2 cellular contexts compared by ENCODE assay signal in the genomic region with DNA sequence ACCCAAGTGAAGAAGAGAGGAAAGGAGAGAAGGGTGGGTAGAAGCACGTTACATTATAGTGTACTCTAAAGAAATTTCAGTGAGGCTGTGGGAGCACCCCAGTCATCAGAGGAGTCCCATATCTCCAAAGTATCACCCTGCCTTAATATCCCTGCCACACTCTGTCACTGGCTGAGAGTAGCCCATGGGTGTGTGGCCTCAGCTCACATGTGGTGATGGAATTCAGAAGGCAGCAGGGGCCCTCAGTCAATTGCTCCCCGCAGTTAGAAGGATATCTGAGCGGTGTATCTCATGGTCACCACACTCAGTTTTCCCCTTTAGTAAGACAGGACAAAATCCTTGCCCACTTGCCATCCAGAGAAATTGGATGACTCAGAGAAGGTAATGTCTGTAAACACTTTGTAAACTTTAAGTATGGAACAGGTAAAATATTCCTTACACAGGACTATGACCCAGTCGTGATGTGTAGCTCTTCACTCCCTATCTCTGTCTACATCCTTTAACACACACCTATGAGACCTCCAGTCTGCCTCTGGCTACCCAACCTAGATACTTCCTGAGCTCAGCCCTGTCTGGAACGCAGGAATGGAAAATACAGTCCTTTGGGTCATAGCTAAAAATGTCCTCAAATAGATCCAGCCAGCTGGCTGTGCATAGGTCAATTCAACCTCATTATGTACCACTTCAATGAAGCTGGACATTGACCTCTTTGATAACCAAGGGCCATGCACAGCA.
TF ChIP-seq lines count a peak whose summit lies in the region.

No MANE protein-coding gene starts in this region.

TF ChIP-seq in GM23338, 12 proteins besides CTCF, POLR2A, EP300 and RAD21 (continues in another document):
- TF ChIP-seq EZH2phosphoT487 (IDR thresholded peaks at IDR 0.05; ENCODE audit: unreplicated experiment) (no peak), POLR2AphosphoS5 (IDR thresholded peaks at IDR 0.05; ENCODE audit: low read depth) (no peak), ZNF114 (CRISPR knock-in tag; IDR thresholded peaks at IDR 0.05) (no peak), CREB1 (CRISPR knock-in tag; IDR thresholded peaks at IDR 0.05; ENCODE audit: low read depth) (no peak), NANOG (IDR thresholded peaks at IDR 0.05; ENCODE audit: borderline replicate concordance) (no peak), ZNF331 (CRISPR knock-in tag; IDR thresholded peaks at IDR 0.05; ENCODE audit: low read depth) (no peak), EZH2 (IDR thresholded peaks at IDR 0.05; ENCODE audit: low read depth, unreplicated experiment) (no peak)
- TF ChIP-seq, protein P1, sequence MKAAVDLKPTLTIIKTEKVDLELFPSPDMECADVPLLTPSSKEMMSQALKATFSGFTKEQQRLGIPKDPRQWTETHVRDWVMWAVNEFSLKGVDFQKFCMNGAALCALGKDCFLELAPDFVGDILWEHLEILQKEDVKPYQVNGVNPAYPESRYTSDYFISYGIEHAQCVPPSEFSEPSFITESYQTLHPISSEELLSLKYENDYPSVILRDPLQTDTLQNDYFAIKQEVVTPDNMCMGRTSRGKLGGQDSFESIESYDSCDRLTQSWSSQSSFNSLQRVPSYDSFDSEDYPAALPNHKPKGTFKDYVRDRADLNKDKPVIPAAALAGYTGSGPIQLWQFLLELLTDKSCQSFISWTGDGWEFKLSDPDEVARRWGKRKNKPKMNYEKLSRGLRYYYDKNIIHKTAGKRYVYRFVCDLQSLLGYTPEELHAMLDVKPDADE (IDR thresholded peaks at IDR 0.05): no peak
- TF ChIP-seq, protein P2, sequence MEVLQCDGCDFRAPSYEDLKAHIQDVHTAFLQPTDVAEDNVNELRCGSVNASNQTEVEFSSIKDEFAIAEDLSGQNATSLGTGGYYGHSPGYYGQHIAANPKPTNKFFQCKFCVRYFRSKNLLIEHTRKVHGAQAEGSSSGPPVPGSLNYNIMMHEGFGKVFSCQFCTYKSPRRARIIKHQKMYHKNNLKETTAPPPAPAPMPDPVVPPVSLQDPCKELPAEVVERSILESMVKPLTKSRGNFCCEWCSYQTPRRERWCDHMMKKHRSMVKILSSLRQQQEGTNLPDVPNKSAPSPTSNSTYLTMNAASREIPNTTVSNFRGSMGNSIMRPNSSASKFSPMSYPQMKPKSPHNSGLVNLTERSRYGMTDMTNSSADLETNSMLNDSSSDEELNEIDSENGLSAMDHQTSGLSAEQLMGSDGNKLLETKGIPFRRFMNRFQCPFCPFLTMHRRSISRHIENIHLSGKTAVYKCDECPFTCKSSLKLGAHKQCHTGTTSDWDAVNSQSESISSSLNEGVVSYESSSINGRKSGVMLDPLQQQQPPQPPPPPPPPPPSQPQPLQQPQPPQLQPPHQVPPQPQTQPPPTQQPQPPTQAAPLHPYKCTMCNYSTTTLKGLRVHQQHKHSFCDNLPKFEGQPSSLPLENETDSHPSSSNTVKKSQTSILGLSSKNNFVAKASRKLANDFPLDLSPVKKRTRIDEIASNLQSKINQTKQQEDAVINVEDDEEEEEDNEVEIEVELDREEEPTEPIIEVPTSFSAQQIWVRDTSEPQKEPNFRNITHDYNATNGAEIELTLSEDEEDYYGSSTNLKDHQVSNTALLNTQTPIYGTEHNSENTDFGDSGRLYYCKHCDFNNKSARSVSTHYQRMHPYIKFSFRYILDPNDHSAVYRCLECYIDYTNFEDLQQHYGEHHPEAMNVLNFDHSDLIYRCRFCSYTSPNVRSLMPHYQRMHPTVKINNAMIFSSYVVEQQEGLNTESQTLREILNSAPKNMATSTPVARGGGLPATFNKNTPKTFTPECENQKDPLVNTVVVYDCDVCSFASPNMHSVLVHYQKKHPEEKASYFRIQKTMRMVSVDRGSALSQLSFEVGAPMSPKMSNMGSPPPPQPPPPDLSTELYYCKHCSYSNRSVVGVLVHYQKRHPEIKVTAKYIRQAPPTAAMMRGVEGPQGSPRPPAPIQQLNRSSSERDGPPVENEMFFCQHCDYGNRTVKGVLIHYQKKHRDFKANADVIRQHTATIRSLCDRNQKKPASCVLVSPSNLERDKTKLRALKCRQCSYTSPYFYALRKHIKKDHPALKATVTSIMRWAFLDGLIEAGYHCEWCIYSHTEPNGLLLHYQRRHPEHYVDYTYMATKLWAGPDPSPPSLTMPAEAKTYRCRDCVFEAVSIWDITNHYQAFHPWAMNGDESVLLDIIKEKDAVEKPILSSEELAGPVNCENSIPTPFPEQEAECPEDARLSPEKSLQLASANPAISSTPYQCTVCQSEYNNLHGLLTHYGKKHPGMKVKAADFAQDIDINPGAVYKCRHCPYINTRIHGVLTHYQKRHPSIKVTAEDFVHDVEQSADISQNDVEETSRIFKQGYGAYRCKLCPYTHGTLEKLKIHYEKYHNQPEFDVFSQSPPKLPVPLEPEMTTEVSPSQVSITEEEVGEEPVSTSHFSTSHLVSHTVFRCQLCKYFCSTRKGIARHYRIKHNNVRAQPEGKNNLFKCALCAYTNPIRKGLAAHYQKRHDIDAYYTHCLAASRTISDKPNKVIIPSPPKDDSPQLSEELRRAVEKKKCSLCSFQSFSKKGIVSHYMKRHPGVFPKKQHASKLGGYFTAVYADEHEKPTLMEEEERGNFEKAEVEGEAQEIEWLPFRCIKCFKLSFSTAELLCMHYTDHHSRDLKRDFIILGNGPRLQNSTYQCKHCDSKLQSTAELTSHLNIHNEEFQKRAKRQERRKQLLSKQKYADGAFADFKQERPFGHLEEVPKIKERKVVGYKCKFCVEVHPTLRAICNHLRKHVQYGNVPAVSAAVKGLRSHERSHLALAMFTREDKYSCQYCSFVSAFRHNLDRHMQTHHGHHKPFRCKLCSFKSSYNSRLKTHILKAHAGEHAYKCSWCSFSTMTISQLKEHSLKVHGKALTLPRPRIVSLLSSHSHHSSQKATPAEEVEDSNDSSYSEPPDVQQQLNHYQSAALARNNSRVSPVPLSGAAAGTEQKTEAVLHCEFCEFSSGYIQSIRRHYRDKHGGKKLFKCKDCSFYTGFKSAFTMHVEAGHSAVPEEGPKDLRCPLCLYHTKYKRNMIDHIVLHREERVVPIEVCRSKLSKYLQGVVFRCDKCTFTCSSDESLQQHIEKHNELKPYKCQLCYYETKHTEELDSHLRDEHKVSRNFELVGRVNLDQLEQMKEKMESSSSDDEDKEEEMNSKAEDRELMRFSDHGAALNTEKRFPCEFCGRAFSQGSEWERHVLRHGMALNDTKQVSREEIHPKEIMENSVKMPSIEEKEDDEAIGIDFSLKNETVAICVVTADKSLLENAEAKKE (CRISPR knock-in tag; IDR thresholded peaks at IDR 0.05): no peak

TF ChIP-seq in WTC11, 78 proteins besides CTCF, POLR2A, EP300 and RAD21:
- TF ChIP-seq GABPB1 (CRISPR knock-in tag; IDR thresholded peaks at IDR 0.05) (0 out of 2 replicates have a peak, but pooled peaks have one; percentile 40), CREM (CRISPR knock-in tag; IDR thresholded peaks at IDR 0.05) (no peak), TP53 (CRISPR knock-in tag; IDR thresholded peaks at IDR 0.05) (no peak), NR3C1 (CRISPR knock-in tag; conservative IDR thresholded peaks at IDR 0.05; ENCODE audit: low read depth) (no peak), CREB1 (CRISPR knock-in tag; IDR thresholded peaks at IDR 0.05) (no peak)
- TF ChIP-seq, protein P3, sequence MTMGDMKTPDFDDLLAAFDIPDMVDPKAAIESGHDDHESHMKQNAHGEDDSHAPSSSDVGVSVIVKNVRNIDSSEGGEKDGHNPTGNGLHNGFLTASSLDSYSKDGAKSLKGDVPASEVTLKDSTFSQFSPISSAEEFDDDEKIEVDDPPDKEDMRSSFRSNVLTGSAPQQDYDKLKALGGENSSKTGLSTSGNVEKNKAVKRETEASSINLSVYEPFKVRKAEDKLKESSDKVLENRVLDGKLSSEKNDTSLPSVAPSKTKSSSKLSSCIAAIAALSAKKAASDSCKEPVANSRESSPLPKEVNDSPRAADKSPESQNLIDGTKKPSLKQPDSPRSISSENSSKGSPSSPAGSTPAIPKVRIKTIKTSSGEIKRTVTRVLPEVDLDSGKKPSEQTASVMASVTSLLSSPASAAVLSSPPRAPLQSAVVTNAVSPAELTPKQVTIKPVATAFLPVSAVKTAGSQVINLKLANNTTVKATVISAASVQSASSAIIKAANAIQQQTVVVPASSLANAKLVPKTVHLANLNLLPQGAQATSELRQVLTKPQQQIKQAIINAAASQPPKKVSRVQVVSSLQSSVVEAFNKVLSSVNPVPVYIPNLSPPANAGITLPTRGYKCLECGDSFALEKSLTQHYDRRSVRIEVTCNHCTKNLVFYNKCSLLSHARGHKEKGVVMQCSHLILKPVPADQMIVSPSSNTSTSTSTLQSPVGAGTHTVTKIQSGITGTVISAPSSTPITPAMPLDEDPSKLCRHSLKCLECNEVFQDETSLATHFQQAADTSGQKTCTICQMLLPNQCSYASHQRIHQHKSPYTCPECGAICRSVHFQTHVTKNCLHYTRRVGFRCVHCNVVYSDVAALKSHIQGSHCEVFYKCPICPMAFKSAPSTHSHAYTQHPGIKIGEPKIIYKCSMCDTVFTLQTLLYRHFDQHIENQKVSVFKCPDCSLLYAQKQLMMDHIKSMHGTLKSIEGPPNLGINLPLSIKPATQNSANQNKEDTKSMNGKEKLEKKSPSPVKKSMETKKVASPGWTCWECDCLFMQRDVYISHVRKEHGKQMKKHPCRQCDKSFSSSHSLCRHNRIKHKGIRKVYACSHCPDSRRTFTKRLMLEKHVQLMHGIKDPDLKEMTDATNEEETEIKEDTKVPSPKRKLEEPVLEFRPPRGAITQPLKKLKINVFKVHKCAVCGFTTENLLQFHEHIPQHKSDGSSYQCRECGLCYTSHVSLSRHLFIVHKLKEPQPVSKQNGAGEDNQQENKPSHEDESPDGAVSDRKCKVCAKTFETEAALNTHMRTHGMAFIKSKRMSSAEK (CRISPR knock-in tag; IDR thresholded peaks at IDR 0.05; ENCODE audit: borderline replicate concordance): no peak
- TF ChIP-seq, protein P4, sequence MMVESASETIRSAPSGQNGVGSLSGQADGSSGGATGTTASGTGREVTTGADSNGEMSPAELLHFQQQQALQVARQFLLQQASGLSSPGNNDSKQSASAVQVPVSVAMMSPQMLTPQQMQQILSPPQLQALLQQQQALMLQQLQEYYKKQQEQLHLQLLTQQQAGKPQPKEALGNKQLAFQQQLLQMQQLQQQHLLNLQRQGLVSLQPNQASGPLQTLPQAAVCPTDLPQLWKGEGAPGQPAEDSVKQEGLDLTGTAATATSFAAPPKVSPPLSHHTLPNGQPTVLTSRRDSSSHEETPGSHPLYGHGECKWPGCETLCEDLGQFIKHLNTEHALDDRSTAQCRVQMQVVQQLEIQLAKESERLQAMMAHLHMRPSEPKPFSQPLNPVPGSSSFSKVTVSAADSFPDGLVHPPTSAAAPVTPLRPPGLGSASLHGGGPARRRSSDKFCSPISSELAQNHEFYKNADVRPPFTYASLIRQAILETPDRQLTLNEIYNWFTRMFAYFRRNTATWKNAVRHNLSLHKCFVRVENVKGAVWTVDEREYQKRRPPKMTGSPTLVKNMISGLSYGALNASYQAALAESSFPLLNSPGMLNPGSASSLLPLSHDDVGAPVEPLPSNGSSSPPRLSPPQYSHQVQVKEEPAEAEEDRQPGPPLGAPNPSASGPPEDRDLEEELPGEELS (CRISPR knock-in tag; IDR thresholded peaks at IDR 0.05): no peak
